Comparison of ENCODE assay signal across 8 cellular contexts in the genomic region with DNA sequence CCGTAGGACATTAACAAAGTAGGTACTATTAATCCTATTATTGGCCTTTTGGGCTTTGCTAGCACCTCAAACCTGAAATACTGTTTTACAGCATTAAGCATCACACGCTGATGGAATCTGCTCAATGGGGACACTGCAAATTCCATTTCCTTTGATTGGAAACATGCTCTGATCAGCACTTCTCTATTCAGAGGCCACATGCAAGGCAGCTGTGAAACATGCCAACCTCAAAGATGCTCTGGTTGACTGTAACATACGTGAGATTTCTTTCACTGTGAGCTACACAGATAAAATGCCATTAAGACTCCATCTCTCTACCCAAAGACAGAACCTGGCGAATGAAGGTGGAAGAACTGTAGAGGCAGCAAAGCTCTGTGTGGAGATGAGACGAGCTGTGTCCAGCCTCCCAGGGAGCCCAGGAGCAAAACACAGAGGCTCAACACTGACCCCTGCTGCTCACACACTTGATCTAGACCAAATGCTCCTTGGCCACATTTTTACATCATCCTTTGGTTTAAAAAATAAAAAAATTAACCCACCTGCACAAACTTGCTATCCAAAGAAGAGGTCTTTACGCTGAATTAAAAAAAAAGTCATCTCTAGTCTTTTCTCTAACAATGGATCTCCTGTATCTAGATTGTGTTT. TPM values are rescaled to one million over a fixed set of nuclear protein-coding genes. Genes with fewer than 3 reads are reported as not detected.
DNase-seq lines count a peak whose midpoint lies in the region; TF ChIP-seq lines count a peak whose summit lies in the region.

No MANE protein-coding gene starts in this region.

- peaks cover 17% of the 10 kb centered on the region for H3K36me3 Mint-ChIP-seq in osteocyte (ENCODE audit: unreplicated experiment)

- H3K4me3 Mint-ChIP-seq in osteocyte (ENCODE audit: unreplicated experiment), result no peak overlapping the region

- no peaks in the 10 kb centered on the region for H3K9me3 Mint-ChIP-seq in osteocyte (ENCODE audit: unreplicated experiment)

- no peaks in the 10 kb centered on the region for H3K27me3 Mint-ChIP-seq in osteocyte (ENCODE audit: unreplicated experiment)

- DNase-seq in SIG-M5 treated with dmso at 0.1 percent for 504 hours (lab: John Stamatoyannopoulos, UW; ENCODE audit: unreplicated experiment) (peak; percentile 35), SIG-M5 (lab: John Stamatoyannopoulos, UW) (no peak), HEK293T (ENCODE audit: extremely low spot score) (peak; percentile 66), NB4 (ENCODE audit: low read depth) (peak; percentile 53), fibroblast of mammary gland (ENCODE audit: low read depth) (peak; percentile 53), osteocyte (ENCODE audit: extremely low spot score, unreplicated experiment) (no peak), NCI-H128 (lab: John Stamatoyannopoulos, UW; ENCODE audit: unreplicated experiment) (no peak)
- DNase-seq in activated CD8-positive, alpha-beta memory T cell treated with anti-CD3 and anti-CD28 coated beads for 24 hours, result peak; percentile 83

- POLR2A ChIA-PET in HEK293T (lab: Yijun Ruan, JAX), result interaction anchor here (1.1 kb wide), 1 partner anchor 8 kb away, joined by 3 read pairs; a partner anchor contains a TSS

- CTCF ChIA-PET in HEK293T (lab: Yijun Ruan, JAX), result interaction anchor here (0.6 kb wide), 1 partner anchor 183 kb away, joined by 3 read pairs; no protein-coding TSS in a partner anchor

- H3K27ac Mint-ChIP-seq in osteocyte (ENCODE audit: unreplicated experiment), result no peak overlapping the region

- H3K4me3 ChIP-seq in NB4 (ENCODE audit: low read depth, low read length) (no peak overlapping the region), fibroblast of mammary gland (ENCODE audit: control insufficient read depth, low read depth, low read length) (no peak overlapping the region)

- TF ChIP-seq CTCF in NB4 (IDR thresholded peaks at IDR 0.05; ENCODE audit: low read depth, low read length) (peak; percentile 50), fibroblast of mammary gland (conservative IDR thresholded peaks at IDR 0.05; ENCODE audit: control insufficient read depth, insufficient read depth, low read depth, low read length) (peak; percentile 65), osteocyte (IDR thresholded peaks at IDR 0.05) (peak; percentile 53)

- TF ChIP-seq POLR2A in NB4 (IDR thresholded peaks at IDR 0.05; ENCODE audit: extremely low read depth, insufficient read length), result no peak

- H3K4me1 Mint-ChIP-seq in osteocyte (ENCODE audit: unreplicated experiment), result peaks cover 9% of the 10 kb centered on the region

TF ChIP-seq in HEK293T, 16 proteins besides CTCF, POLR2A, EP300 and RAD21:
- TF ChIP-seq NFRKB (IDR thresholded peaks at IDR 0.05) (no peak), FOXK2 (IDR thresholded peaks at IDR 0.05) (no peak), LEF1 (IDR thresholded peaks at IDR 0.05; ENCODE audit: borderline replicate concordance) (no peak), FOXM1 (IDR thresholded peaks at IDR 0.05; ENCODE audit: borderline replicate concordance) (no peak), ELF4 (IDR thresholded peaks at IDR 0.05) (no peak)

RNA-seq across cellular contexts. Expression of a gene that starts 8.0 kb away (rescaled TPM):
- total RNA-seq in osteocyte, result 92.0 and 99.0 TPM in 2 replicates

Comparison
In these comparisons a context has a peak if more than half of its experiments do, and no peak if none do; other contexts are left out.
1. DNase-seq: peak in SIG-M5 treated with dmso at 0.1 percent for 504 hours (single experiment), HEK293T (single experiment), NB4 (single experiment), activated CD8-positive, alpha-beta memory T cell treated with anti-CD3 and anti-CD28 coated beads for 24 hours (single experiment) and fibroblast of mammary gland (single experiment); none in SIG-M5 (single experiment), osteocyte (single experiment) and NCI-H128 (single experiment).
2. Peak in every context shown above with its lines, with median percentiles within 50 percentile points of each other: CTCF ChIP-seq.